7 cellular contexts compared by ENCODE assay signal in genomic region chr6:53492860-53493634, GRCh38. TPM values are rescaled to one million over a fixed set of nuclear protein-coding genes. Genes with fewer than 3 reads are reported as not detected.
DNase-seq lines count a peak whose midpoint lies in the region; ATAC-seq, FAIRE-seq and TF ChIP-seq lines count a peak whose summit lies in the region.

No MANE protein-coding gene starts in this region.

- H3K9me3 ChIP-seq in Karpas-422 (ENCODE audit: low read length) (no peaks in the 10 kb centered on the region), PC-9 (ENCODE audit: insufficient read depth, low read depth) (no peaks in the 10 kb centered on the region)

- H2AFZ ChIP-seq in Karpas-422 (ENCODE audit: low read length) (no peak overlapping the region), PC-9 (no peak overlapping the region)

- H3K4me3 ChIP-seq in Karpas-422 (ENCODE audit: low read length) (no peak overlapping the region), PC-9 (no peak overlapping the region), brain microvascular endothelial cell (ENCODE audit: low read depth, low read length) (peak overlapping the region; percentile 15)

- no peaks in the 10 kb centered on the region for H3K27me3 ChIP-seq in Karpas-422 (ENCODE audit: low read length)
- no peaks in the 10 kb centered on the region for H3K27me3 ChIP-seq in PC-9 (ENCODE audit: insufficient read depth, low read depth)
- no peaks in the 10 kb centered on the region for H3K27me3 ChIP-seq in brain microvascular endothelial cell (replicated peaks)

- H3K36me3 ChIP-seq in Karpas-422 (ENCODE audit: insufficient read depth, low read length), result no peaks in the 10 kb centered on the region
- H3K36me3 ChIP-seq in PC-9 (ENCODE audit: low read depth), result peaks cover 3% of the 10 kb centered on the region; the same call in 1 of the 2 replicates
- no peaks in the 10 kb centered on the region for H3K36me3 ChIP-seq in brain microvascular endothelial cell (replicated peaks)

- H3K4me1 ChIP-seq in Karpas-422 (ENCODE audit: low read length), result no peaks in the 10 kb centered on the region; the same call in 1 of the 2 replicates
- H3K4me1 ChIP-seq in PC-9 (replicated peaks; ENCODE audit: insufficient read depth), result peaks cover 17% of the 10 kb centered on the region

- no peak overlapping the region for H3K9ac ChIP-seq in Karpas-422 (ENCODE audit: low read length)

- H3K9me2 ChIP-seq in Karpas-422 (replicated peaks; ENCODE audit: insufficient read depth, low read length), result no peaks in the 10 kb centered on the region
- no peaks in the 10 kb centered on the region for H3K9me2 ChIP-seq in PC-9 (ENCODE audit: insufficient read depth)

- CTCF ChIA-PET in PC-9 (lab: Charles Lee), result interaction anchor here (0.8 to 2.1 kb wide), 8 partner anchors 50 to 463 kb away, joined by 3 to 9 read pairs (median 4); no protein-coding TSS in a partner anchor

- H3F3A ChIP-seq in PC-9 (ENCODE audit: insufficient read depth, low read depth), result peaks cover 50% of the 10 kb centered on the region

- H3K27ac ChIP-seq in Karpas-422 (ENCODE audit: low read length), result no peak overlapping the region
- no peak overlapping the region for H3K27ac ChIP-seq in PC-9
- peak overlapping the region; percentile 24 for H3K27ac ChIP-seq in brain microvascular endothelial cell

- BruUV-seq in PC-9 (replicated peaks; lab: Mats Ljungman, UMichigan), result no TSS peak

- no peaks in the 10 kb centered on the region for H3K79me2 ChIP-seq in Karpas-422 (ENCODE audit: low read length)
- H3K79me2 ChIP-seq in PC-9 (ENCODE audit: low read depth), result no peaks in the 10 kb centered on the region

- intact Hi-C loops in PC-9 (cut with micrococcal nuclease; ENCODE audit: unreplicated experiment), result loop anchor here (1.0 to 10.0 kb wide), 5 partner anchors 55 to 463 kb away; partner anchors contain the start of gene LRRC1

- ATAC-seq in HG03521 (IDR thresholded peaks at IDR 0.05; ENCODE audit: unreplicated experiment), result no peak

- FAIRE-seq in G401.6 (lab: Jason Lieb, UNC), result peak; percentile 91

- POLR2A ChIA-PET in PC-9 (lab: Charles Lee; ENCODE audit: unreplicated experiment), result interaction anchor here (0.6 to 0.8 kb wide), 4 partner anchors 51 to 461 kb away, joined by 3 to 7 read pairs (median 4); no protein-coding TSS in a partner anchor

- H4K20me1 ChIP-seq in Karpas-422 (ENCODE audit: insufficient read depth, low read depth, low read length) (no peaks in the 10 kb centered on the region), PC-9 (ENCODE audit: insufficient read depth) (no peaks in the 10 kb centered on the region)

- TF ChIP-seq CTCF in PC-9 (conservative IDR thresholded peaks at IDR 0.05) (peak; percentile 80), brain microvascular endothelial cell (IDR thresholded peaks at IDR 0.05; ENCODE audit: low read depth, low read length, missing control alignments) (peak; percentile 47)

- peak overlapping the region; percentile 5 for H3K4me2 ChIP-seq in Karpas-422 (ENCODE audit: low read depth, low read length, poor library complexity, severe bottlenecking)
- no peak overlapping the region for H3K4me2 ChIP-seq in PC-9

- peak; percentile 79 for DNase-seq in Karpas-422
- no peak for DNase-seq in PC-9
- DNase-seq in brain microvascular endothelial cell, result peak; percentile 33
- DNase-seq in inferior parietal cortex (ENCODE audit: extremely low spot score), result peak; percentile 94
- DNase-seq in stimulated activated CD4-positive, alpha-beta T cell treated with anti-CD3 and anti-CD28 coated beads, Interleukin-12 subunit alpha, Interleukin-12 subunit beta, amount 100 ng/mL, for 48 hours (ENCODE audit: low read depth in 2 of 3, low spot score in 1 of 3), result peak; percentile 22 to 42 (median 41)

- in situ Hi-C loops in brain microvascular endothelial cell (cut with HindIII; ENCODE audit: low pct_ligation_motif_present, low sequenced_read_pairs), result loop anchor here (25.0 kb wide), 1 partner anchor 169 kb away; the partner anchor contains the start of gene KLHL31

RNA-seq across cellular contexts. Expression of gene GCLC, which starts 51.9 kb away (rescaled TPM):
- total RNA-seq in Karpas-422 (2014; rRNA removed; shearing (Covaris generic); ENCODE audit: low replicate concordance), result 11.6 and 20.3 TPM in 2 replicates
- total RNA-seq in PC-9 (2021), result 213 and 254 TPM in 2 replicates

Comparison
In these comparisons a context has a peak if more than half of its experiments do, and no peak if none do; other contexts are left out.
1. DNase-seq: peak in Karpas-422 (single experiment), brain microvascular endothelial cell (single experiment), inferior parietal cortex (single experiment) and stimulated activated CD4-positive, alpha-beta T cell treated with anti-CD3 and anti-CD28 coated beads, Interleukin-12 subunit alpha, Interleukin-12 subunit beta, amount 100 ng/mL, for 48 hours (3 of 3); none in PC-9 (0 of 2).
2. RNA of gene GCLC, which starts 51.9 kb away (total RNA-seq): 213 to 254 TPM in PC-9; 11.6 to 20.3 TPM in Karpas-422; every median in the first group is over 10 times any median in the second.